ENCODE assay signal across 12 cellular contexts in genomic region chr18:62437520-62438329, GRCh38.
DNase-seq lines count a peak whose midpoint lies in the region; ATAC-seq and TF ChIP-seq lines count a peak whose summit lies in the region.
"Had no signal": no experiment of that assay in that cellular context is flagged by ENCODE, and none has a peak within 500 bp of the region (broad histone marks: within the 10 kb centered on the region; RNA-seq: fewer than 3 reads in every experiment).

No MANE protein-coding gene starts in this region.

- H2AFZ ChIP-seq in GM23338 = peak overlapping the region; percentile 98

- no peaks in the 10 kb centered on the region for H3K9me2 ChIP-seq in GM23338 (ENCODE audit: insufficient read depth)

- H3K36me3 Mint-ChIP-seq in GM23338 (ENCODE audit: low read depth) (no peaks in the 10 kb centered on the region), WTC11 (no peaks in the 10 kb centered on the region), immature natural killer cell (no peaks in the 10 kb centered on the region)

- CTCF ChIA-PET in WTC11 (lab: Charles Lee) = interaction anchor here (0.6 to 2.2 kb wide), 3 partner anchors 12 to 149 kb away, joined by 3 to 18 read pairs (median 4); no protein-coding TSS in a partner anchor

- H3K4me2 ChIP-seq in GM23338 = peak overlapping the region; percentile 43; the same call in 1 of the 2 replicates

- H3K27ac Mint-ChIP-seq in GM23338 = no peak overlapping the region
- H3K27ac Mint-ChIP-seq in WTC11 = no peak overlapping the region
- no peak overlapping the region for H3K27ac Mint-ChIP-seq in immature natural killer cell
- H3K27ac Mint-ChIP-seq: activated B cell treated with CpG ODN at 0.5 μM for 24 hours had no signal

- H3K9me3 Mint-ChIP-seq in GM23338 (no peaks in the 10 kb centered on the region), WTC11 (peaks cover 6% of the 10 kb centered on the region; the same call in 1 of the 2 replicates), immature natural killer cell (no peaks in the 10 kb centered on the region)
- H3K9me3 Mint-ChIP-seq: activated B cell treated with CpG ODN at 0.5 μM for 24 hours had no signal

- no peak for TF ChIP-seq CTCF in GM23338 (conservative IDR thresholded peaks at IDR 0.05; ENCODE audit: low read depth in 2 of 2)
- no peak for TF ChIP-seq CTCF in RWPE2 (IDR thresholded peaks at IDR 0.05; ENCODE audit: poor library complexity, severe bottlenecking)
- TF ChIP-seq CTCF in WTC11 (IDR thresholded peaks at IDR 0.05) = no peak

- H3K4me3 Mint-ChIP-seq in GM23338 = no peak overlapping the region
- H3K4me3 Mint-ChIP-seq in WTC11 = no peak overlapping the region
- no peak overlapping the region for H3K4me3 Mint-ChIP-seq in immature natural killer cell
- H3K4me3 Mint-ChIP-seq: activated B cell treated with CpG ODN at 0.5 μM for 24 hours had no signal

- peaks cover 8% of the 10 kb centered on the region; the same call in 1 of the 2 replicates for H3K4me1 ChIP-seq in GM23338 (ENCODE audit: insufficient read depth)
- H3K4me1 ChIP-seq in RWPE2 (ENCODE audit: insufficient read depth, poor library complexity, severe bottlenecking) = peaks cover 12% of the 10 kb centered on the region
- H3K4me1 ChIP-seq in subcutaneous abdominal adipose tissue (ENCODE audit: control insufficient read depth in 5 of 5, insufficient read depth in 5 of 5, low read length in 5 of 5) = peaks cover 3 to 49% (median 28%) of the 10 kb centered on the region in 5 donors
- no peaks in the 10 kb centered on the region for H3K4me1 ChIP-seq in effector memory CD4-positive, alpha-beta T cell (ENCODE audit: control insufficient read depth, insufficient read depth, low read length, poor library complexity, severe bottlenecking)

- POLR2A ChIA-PET in WTC11 (lab: Charles Lee) = interaction anchor here (0.6 to 1.2 kb wide), 2 partner anchors 84 to 140 kb away, joined by 3 read pairs; no protein-coding TSS in a partner anchor

- H3K27me3 ChIP-seq in GM23338 (ENCODE audit: insufficient read depth) (no peaks in the 10 kb centered on the region), RWPE2 (ENCODE audit: insufficient read depth, poor library complexity, severe bottlenecking) (no peaks in the 10 kb centered on the region), subcutaneous abdominal adipose tissue (ENCODE audit: control insufficient read depth in 5 of 5, insufficient read depth in 4 of 5, low read length in 5 of 5) (no peaks in the 10 kb centered on the region)
- H3K27me3 ChIP-seq in effector memory CD4-positive, alpha-beta T cell (replicated peaks; ENCODE audit: control insufficient read depth, insufficient read depth, low read length, poor library complexity, severe bottlenecking) = no peaks in the 10 kb centered on the region
- H3K27me3 ChIP-seq: cardiac muscle cell had no signal

- no peak for ATAC-seq in GM23338
- peak; percentile 73 for ATAC-seq in RWPE2 (ENCODE audit: low read depth)
- peak; percentile 73 for ATAC-seq in Right ventricle myocardium superior (ENCODE audit: poor library complexity)
- no peak for ATAC-seq in WTC11

- DNase-seq in GM23338 (ENCODE audit: low spot score) (no peak), RWPE2 (ENCODE audit: low spot score) (no peak), Right ventricle myocardium superior (peak; percentile 49), WTC11 (ENCODE audit: low spot score) (no peak), cerebellar cortex (ENCODE audit: low spot score) (no peak), immature natural killer cell (no peak)
- no peak for DNase-seq in effector memory CD4-positive, alpha-beta T cell
- DNase-seq: activated B cell treated with CpG ODN at 0.5 μM for 24 hours, mesendoderm, NCI-H2081 treated with DMSO at 0.1 percent for 48 hours had no signal

- H3K27ac ChIP-seq in GM23338 (ENCODE audit: low read depth) = no peak overlapping the region
- peak overlapping the region; percentile 83 for H3K27ac ChIP-seq in RWPE2 (ENCODE audit: poor library complexity, severe bottlenecking)
- peak overlapping the region; percentile 98 for H3K27ac ChIP-seq in subcutaneous abdominal adipose tissue (ENCODE audit: low read depth, low read length)
- H3K27ac ChIP-seq in effector memory CD4-positive, alpha-beta T cell (ENCODE audit: insufficient read depth, low read length, poor library complexity, severe bottlenecking) = no peak overlapping the region
- H3K27ac ChIP-seq: cardiac muscle cell had no signal

- H3K36me3 ChIP-seq in GM23338 (ENCODE audit: insufficient read depth) (no peaks in the 10 kb centered on the region), RWPE2 (ENCODE audit: low read depth) (no peaks in the 10 kb centered on the region), subcutaneous abdominal adipose tissue (ENCODE audit: control insufficient read depth in 5 of 5, insufficient read depth in 5 of 5, low read length in 5 of 5) (no peaks in the 10 kb centered on the region)
- no peaks in the 10 kb centered on the region for H3K36me3 ChIP-seq in effector memory CD4-positive, alpha-beta T cell (ENCODE audit: control insufficient read depth, insufficient read depth, low read length)
- H3K36me3 ChIP-seq: cardiac muscle cell had no signal

- no peaks in the 10 kb centered on the region for H3K79me2 ChIP-seq in GM23338 (replicated peaks; ENCODE audit: insufficient read depth)

- no peaks in the 10 kb centered on the region for H4K20me1 ChIP-seq in GM23338 (replicated peaks; ENCODE audit: insufficient read depth)

- H3K4me3 ChIP-seq in GM23338 = no peak overlapping the region
- H3K4me3 ChIP-seq in RWPE2 (ENCODE audit: severe bottlenecking) = no peak overlapping the region
- H3K4me3 ChIP-seq in subcutaneous abdominal adipose tissue (ENCODE audit: low read depth in 1 of 5, low read length in 5 of 5) = peak overlapping the region in 3 of 5 donors; percentile 11 to 42 (median 42)
- H3K4me3 ChIP-seq in effector memory CD4-positive, alpha-beta T cell (ENCODE audit: insufficient read depth, low read depth, low read length, poor library complexity, severe bottlenecking) = no peak overlapping the region
- H3K4me3 ChIP-seq: cardiac muscle cell had no signal

- H3F3A ChIP-seq in GM23338 (replicated peaks; ENCODE audit: low read depth) = no peaks in the 10 kb centered on the region

- H3K4me1 Mint-ChIP-seq in GM23338 (peaks cover 10% of the 10 kb centered on the region), WTC11 (peaks cover 10% of the 10 kb centered on the region), immature natural killer cell (no peaks in the 10 kb centered on the region)
- H3K4me1 Mint-ChIP-seq: activated B cell treated with CpG ODN at 0.5 μM for 24 hours had no signal

- H3K9ac ChIP-seq in subcutaneous abdominal adipose tissue (ENCODE audit: low read length in 5 of 5) = peak overlapping the region; percentile 44 to 88 (median 66)

- no peaks in the 10 kb centered on the region for H3K9me3 ChIP-seq in RWPE2 (ENCODE audit: severe bottlenecking)
- H3K9me3 ChIP-seq in subcutaneous abdominal adipose tissue (ENCODE audit: control insufficient read depth in 5 of 5, low read length in 5 of 5) = no peaks in the 10 kb centered on the region
- no peaks in the 10 kb centered on the region for H3K9me3 ChIP-seq in effector memory CD4-positive, alpha-beta T cell (ENCODE audit: control insufficient read depth, low read length)

- H3K27me3 Mint-ChIP-seq in GM23338 (ENCODE audit: insufficient read depth, low read depth, poor library complexity) (peaks cover 6% of the 10 kb centered on the region), WTC11 (ENCODE audit: low read depth) (no peaks in the 10 kb centered on the region), immature natural killer cell (ENCODE audit: low read depth in 3 of 3) (peaks cover 2 to 5% (median 2%) of the 10 kb centered on the region in 3 donors)

- intact Hi-C loops in Right ventricle myocardium superior (cut with DNase I) = loop anchor here (10.0 kb wide), 1 partner anchor 547 kb away; no protein-coding TSS in a partner anchor

TF ChIP-seq in GM23338, 12 proteins besides CTCF, POLR2A, EP300 and RAD21 (continues in another document):
- no peak for TF ChIP-seq NANOG (IDR thresholded peaks at IDR 0.05; ENCODE audit: borderline replicate concordance)
- TF ChIP-seq ZNF114 (CRISPR knock-in tag; IDR thresholded peaks at IDR 0.05) = no peak
- TF ChIP-seq EZH2phosphoT487 (IDR thresholded peaks at IDR 0.05; ENCODE audit: unreplicated experiment) = no peak
- no peak for TF ChIP-seq EZH2 (IDR thresholded peaks at IDR 0.05; ENCODE audit: low read depth, unreplicated experiment)

TF ChIP-seq in WTC11, 78 proteins besides CTCF, POLR2A, EP300 and RAD21:
- no peak for TF ChIP-seq TP53 (CRISPR knock-in tag; IDR thresholded peaks at IDR 0.05)
- TF ChIP-seq OVOL2 (CRISPR knock-in tag; IDR thresholded peaks at IDR 0.05; ENCODE audit: borderline replicate concordance) = no peak
- no peak for TF ChIP-seq ZMAT4 (CRISPR knock-in tag; IDR thresholded peaks at IDR 0.05)

Comparison
In these comparisons a context has a peak if more than half of its experiments do, and no peak if none do; other contexts are left out.
1. ATAC-seq: peak in RWPE2 (single experiment) and Right ventricle myocardium superior (single experiment); none in GM23338 (single experiment) and WTC11 (single experiment).
2. H3K27ac ChIP-seq: peak in RWPE2 (single experiment) and subcutaneous abdominal adipose tissue (single experiment); none in GM23338 (single experiment) and effector memory CD4-positive, alpha-beta T cell (single experiment).
3. H3K4me3 ChIP-seq: peak in subcutaneous abdominal adipose tissue (3 of 5); none in GM23338 (single experiment), RWPE2 (single experiment) and effector memory CD4-positive, alpha-beta T cell (single experiment).